30 cellular contexts compared by ENCODE assay signal in genomic region chr9:132489536-132489935, GRCh38.
"Had no signal": no experiment of that assay in that cellular context is flagged by ENCODE, and none has a peak within 500 bp of the region (broad histone marks: within the 10 kb centered on the region; RNA-seq: fewer than 3 reads in every experiment).

No MANE protein-coding gene starts in this region.

- DNase-seq: activated CD4-positive, alpha-beta T cell treated with anti-CD3 and anti-CD28 coated beads for 1 hour; activated CD4-positive, alpha-beta T cell treated with anti-CD3 and anti-CD28 coated beads for 4 hours; activated CD4-positive, alpha-beta T cell treated with anti-CD3 and anti-CD28 coated beads, Interleukin-2, amount 10 ng/mL, durations not matched to agents 7 days and 5 days; activated CD4-positive, alpha-beta T cell treated with anti-CD3 and anti-CD28 coated beads, Interleukin-2, amount 50 U/mL, for 4 hours; activated CD8-positive, alpha-beta memory T cell treated with anti-CD3 and anti-CD28 coated beads, Interleukin-2, amount 10 ng/mL, durations not matched to agents 7 days and 5 days; activated CD8-positive, alpha-beta memory T cell treated with anti-CD3 and anti-CD28 coated beads, Interleukin-2, amount 50 U/mL, for 4 hours; activated CD8-positive, alpha-beta T cell treated with anti-CD3 and anti-CD28 coated beads, Interleukin-2, amount 10 ng/mL, durations not matched to agents 7 days and 5 days; activated effector memory CD4-positive, alpha-beta T cell treated with anti-CD3 and anti-CD28 coated beads, Interleukin-2, amount 50 U/mL, for 16 hours; activated naive CD4-positive, alpha-beta T cell treated with anti-CD3 and anti-CD28 coated beads for 36 hours; activated naive CD8-positive, alpha-beta T cell treated with anti-CD3 and anti-CD28 coated beads for 36 hours; activated naive CD8-positive, alpha-beta T cell treated with anti-CD3 and anti-CD28 coated beads, Interleukin-2, amount 50 U/mL, for 24 hours; activated T-cell treated with anti-CD3 and anti-CD28 coated beads, Interleukin-2, amount 50 U/mL, for 1 hour; activated T-cell treated with anti-CD3 and anti-CD28 coated beads, Interleukin-2, amount 50 U/mL, for 48 hours; adrenal gland; amygdala; body of pancreas; caudate nucleus; colonic mucosa; effector CD8-positive, alpha-beta T cell; esophagus squamous epithelium; foreskin melanocyte; head of caudate nucleus; T-helper 2 cell had no signal

- ATAC-seq: activated CD8-positive, alpha-beta memory T cell treated with anti-CD3 and anti-CD28 coated beads, Interleukin-2, amount 10 ng/mL, durations not matched to agents 7 days and 5 days; activated CD8-positive, alpha-beta T cell treated with anti-CD3 and anti-CD28 coated beads, Interleukin-2, amount 10 ng/mL, durations not matched to agents 7 days and 5 days; activated naive CD8-positive, alpha-beta T cell treated with anti-CD3 and anti-CD28 coated beads, Interleukin-2, amount 50 U/mL, for 24 hours; body of pancreas; gastroesophageal sphincter; WTC11 had no signal

- H3K9me3 ChIP-seq: adrenal gland, body of pancreas, colonic mucosa, esophagus squamous epithelium had no signal

- H3K4me3 ChIP-seq: adrenal gland, body of pancreas, colonic mucosa, esophagus squamous epithelium, gastroesophageal sphincter had no signal

- H3K4me1 ChIP-seq: adrenal gland, body of pancreas, colonic mucosa, esophagus squamous epithelium, gastroesophageal sphincter had no signal

- H3K27ac ChIP-seq: adrenal gland, body of pancreas, colonic mucosa, epithelial cell of prostate, esophagus squamous epithelium, gastroesophageal sphincter, VCaP had no signal

- H3K36me3 ChIP-seq: adrenal gland, colonic mucosa, esophagus squamous epithelium, gastroesophageal sphincter had no signal

- FAIRE-seq: endometrium, endothelial cell of umbilical vein, TTC549 had no signal
